In genomic region chr15:100279446-100279845, GRCh38 we compare ENCODE assay signal across 27 cellular contexts.
DNase-seq lines count a peak whose midpoint lies in the region; ATAC-seq, FAIRE-seq and TF ChIP-seq lines count a peak whose summit lies in the region.
"Had no signal": no experiment of that assay in that cellular context is flagged by ENCODE, and none has a peak within 500 bp of the region (broad histone marks: within the 10 kb centered on the region; RNA-seq: fewer than 3 reads in every experiment).

No MANE protein-coding gene starts in this region.

- WGBS in lung, 2 donors: 91 to 94% methylated on average over 7 of the region's 7 CpGs

- H3K4me3 Mint-ChIP-seq in activated CD8-positive, alpha-beta T cell treated with anti-CD3 and anti-CD28 coated beads, Interleukin-2, amount 10 ng/mL, durations not matched to agents 7 days and 5 days: no peak overlapping the region
- H3K4me3 Mint-ChIP-seq in activated CD8-positive, alpha-beta T cell treated with anti-CD3 and anti-CD28 coated beads for 36 hours: no peak overlapping the region
- H3K4me3 Mint-ChIP-seq in GM23338: no peak overlapping the region
- H3K4me3 Mint-ChIP-seq: CD8-positive, alpha-beta T cell; HFFc6 had no signal

- H3K27ac ChIP-seq in GM23338 (ENCODE audit: low read depth) (no peak overlapping the region), lung (ENCODE audit: low read depth in 1 of 2, low read length in 1 of 2) (no peak overlapping the region)
- H3K27ac ChIP-seq: 22Rv1; BLaER1 treated with 17β-estradiol and CSF1 and Interleukin-3, amounts not matched to agents 10 nM and 100 nM; HL-60; SJCRH30 had no signal

- TF ChIP-seq CTCF in activated CD8-positive, alpha-beta T cell treated with anti-CD3 and anti-CD28 coated beads for 36 hours (IDR thresholded peaks at IDR 0.05): no peak
- TF ChIP-seq CTCF in GM23338 (conservative IDR thresholded peaks at IDR 0.05; ENCODE audit: low read depth in 2 of 2) (no peak), bronchial epithelial cell (IDR thresholded peaks at IDR 0.05; ENCODE audit: insufficient read depth, low read length, severe bottlenecking) (no peak), lung (IDR thresholded peaks at IDR 0.05; ENCODE audit: control extremely low read depth, extremely low read depth) (no peak)

- H3K4me1 ChIP-seq in GM23338 (ENCODE audit: insufficient read depth) (no peaks in the 10 kb centered on the region), lung (ENCODE audit: control insufficient read depth in 2 of 2, insufficient read depth in 2 of 2, low read length in 2 of 2) (no peaks in the 10 kb centered on the region)
- H3K4me1 ChIP-seq: BLaER1 treated with 17β-estradiol and CSF1 and Interleukin-3, amounts not matched to agents 10 nM and 100 nM had no signal

- H2AFZ ChIP-seq in GM23338: no peak overlapping the region

- 0 out of 2 replicates have a peak, but pooled peaks cover 5% of the 10 kb centered on the region for H3K9me2 ChIP-seq in GM23338 (ENCODE audit: insufficient read depth)

- no peak for ATAC-seq in activated CD8-positive, alpha-beta T cell treated with anti-CD3 and anti-CD28 coated beads, Interleukin-2, amount 10 ng/mL, durations not matched to agents 7 days and 5 days
- no peak for ATAC-seq in activated CD8-positive, alpha-beta T cell treated with anti-CD3 and anti-CD28 coated beads for 36 hours
- ATAC-seq in GM23338: no peak
- ATAC-seq in lung (ENCODE audit: insufficient read depth, low FRiP score): no peak
- ATAC-seq: CD8-positive, alpha-beta T cell; Panc1 had no signal

- no peak overlapping the region for H3K4me2 ChIP-seq in GM23338
- H3K4me2 ChIP-seq: BLaER1 treated with 17β-estradiol and CSF1 and Interleukin-3, amounts not matched to agents 10 nM and 100 nM had no signal

- H3K36me3 Mint-ChIP-seq in activated CD8-positive, alpha-beta T cell treated with anti-CD3 and anti-CD28 coated beads, Interleukin-2, amount 10 ng/mL, durations not matched to agents 7 days and 5 days (ENCODE audit: low read depth): no peaks in the 10 kb centered on the region
- H3K36me3 Mint-ChIP-seq in activated CD8-positive, alpha-beta T cell treated with anti-CD3 and anti-CD28 coated beads for 36 hours (ENCODE audit: low read depth): peaks cover under 1% of the 10 kb centered on the region
- no peaks in the 10 kb centered on the region; the same call in 2 of the 3 replicates for H3K36me3 Mint-ChIP-seq in GM23338 (ENCODE audit: low read depth)

- intact Hi-C loops in activated CD8-positive, alpha-beta T cell treated with anti-CD3 and anti-CD28 coated beads for 36 hours (cut with micrococcal nuclease): no loop called here

- H3K9me3 Mint-ChIP-seq in activated CD8-positive, alpha-beta T cell treated with anti-CD3 and anti-CD28 coated beads, Interleukin-2, amount 10 ng/mL, durations not matched to agents 7 days and 5 days (ENCODE audit: insufficient read depth): no peaks in the 10 kb centered on the region
- no peaks in the 10 kb centered on the region for H3K9me3 Mint-ChIP-seq in activated CD8-positive, alpha-beta T cell treated with anti-CD3 and anti-CD28 coated beads for 36 hours
- no peaks in the 10 kb centered on the region; the same call in 1 of the 3 replicates for H3K9me3 Mint-ChIP-seq in GM23338

- CTCF ChIA-PET in activated CD8-positive, alpha-beta T cell treated with anti-CD3 and anti-CD28 coated beads, Interleukin-2, amount 10 ng/mL, durations not matched to agents 7 days and 5 days (lab: Charles Lee): no interaction called here
- CTCF ChIA-PET in activated CD8-positive, alpha-beta T cell treated with anti-CD3 and anti-CD28 coated beads for 36 hours (lab: Charles Lee): no interaction called here

- H3K79me2 ChIP-seq in GM23338 (replicated peaks; ENCODE audit: insufficient read depth): no peaks in the 10 kb centered on the region

- H3K4me3 ChIP-seq in GM23338 (no peak overlapping the region), bronchial epithelial cell (ENCODE audit: low read depth, low read length) (no peak overlapping the region), lung (no peak overlapping the region), H7 (ENCODE audit: insufficient read depth, low read depth, low read length) (no peak overlapping the region)
- H3K4me3 ChIP-seq: BLaER1 treated with 17β-estradiol and CSF1 and Interleukin-3, amounts not matched to agents 10 nM and 100 nM; SJCRH30 had no signal

- peaks cover 0 to 5% of the 10 kb centered on the region in 2 donors for H3K9me3 ChIP-seq in lung (ENCODE audit: control insufficient read depth in 2 of 2, insufficient read depth in 1 of 2, low read length in 1 of 2)
- H3K9me3 ChIP-seq: SJCRH30 had no signal

- H3K27ac Mint-ChIP-seq in activated CD8-positive, alpha-beta T cell treated with anti-CD3 and anti-CD28 coated beads, Interleukin-2, amount 10 ng/mL, durations not matched to agents 7 days and 5 days: no peak overlapping the region
- H3K27ac Mint-ChIP-seq in activated CD8-positive, alpha-beta T cell treated with anti-CD3 and anti-CD28 coated beads for 36 hours: no peak overlapping the region
- H3K27ac Mint-ChIP-seq in GM23338: 0 out of 2 replicates have a peak overlapping the region, but pooled peaks have one; percentile 72
- H3K27ac Mint-ChIP-seq: CD8-positive, alpha-beta T cell; HFFc6 had no signal

- H3K27me3 ChIP-seq in GM23338 (ENCODE audit: insufficient read depth): no peaks in the 10 kb centered on the region
- H3K27me3 ChIP-seq in bronchial epithelial cell (ENCODE audit: control insufficient read depth, insufficient read depth, low read length): no peaks in the 10 kb centered on the region
- H3K27me3 ChIP-seq in lung (ENCODE audit: control insufficient read depth, insufficient read depth): no peaks in the 10 kb centered on the region
- H3K27me3 ChIP-seq in H7 (ENCODE audit: control insufficient read depth, insufficient read depth, low read length): no peaks in the 10 kb centered on the region
- H3K27me3 ChIP-seq: BLaER1 treated with 17β-estradiol and CSF1 and Interleukin-3, amounts not matched to agents 10 nM and 100 nM; SJCRH30 had no signal

- POLR2A ChIA-PET in activated CD8-positive, alpha-beta T cell treated with anti-CD3 and anti-CD28 coated beads, Interleukin-2, amount 10 ng/mL, durations not matched to agents 7 days and 5 days (lab: Charles Lee): no interaction called here
- POLR2A ChIA-PET in activated CD8-positive, alpha-beta T cell treated with anti-CD3 and anti-CD28 coated beads for 36 hours (lab: Charles Lee): interaction anchor here (1.2 kb wide), 1 partner anchor 11 kb away, joined by 4 read pairs; no protein-coding TSS in a partner anchor

- H3K27me3 Mint-ChIP-seq in activated CD8-positive, alpha-beta T cell treated with anti-CD3 and anti-CD28 coated beads, Interleukin-2, amount 10 ng/mL, durations not matched to agents 7 days and 5 days (ENCODE audit: low read depth): no peaks in the 10 kb centered on the region
- no peaks in the 10 kb centered on the region for H3K27me3 Mint-ChIP-seq in activated CD8-positive, alpha-beta T cell treated with anti-CD3 and anti-CD28 coated beads for 36 hours
- H3K27me3 Mint-ChIP-seq in GM23338 (ENCODE audit: insufficient read depth, low read depth, poor library complexity): peaks cover 4% of the 10 kb centered on the region

- H3K4me1 Mint-ChIP-seq in activated CD8-positive, alpha-beta T cell treated with anti-CD3 and anti-CD28 coated beads, Interleukin-2, amount 10 ng/mL, durations not matched to agents 7 days and 5 days (ENCODE audit: low read depth): no peaks in the 10 kb centered on the region
- H3K4me1 Mint-ChIP-seq in activated CD8-positive, alpha-beta T cell treated with anti-CD3 and anti-CD28 coated beads for 36 hours (ENCODE audit: low read depth): no peaks in the 10 kb centered on the region
- no peaks in the 10 kb centered on the region; the same call in 2 of the 3 replicates for H3K4me1 Mint-ChIP-seq in GM23338

- peak; percentile 52 for FAIRE-seq in bronchial epithelial cell (lab: Jason Lieb, UNC)

- no peaks in the 10 kb centered on the region for H3F3A ChIP-seq in GM23338 (replicated peaks; ENCODE audit: low read depth)

- no peaks in the 10 kb centered on the region for H4K20me1 ChIP-seq in GM23338 (replicated peaks; ENCODE audit: insufficient read depth)
- H4K20me1 ChIP-seq: BLaER1 treated with 17β-estradiol and CSF1 and Interleukin-3, amounts not matched to agents 10 nM and 100 nM had no signal

- H3K36me3 ChIP-seq in GM23338 (ENCODE audit: insufficient read depth) (no peaks in the 10 kb centered on the region), bronchial epithelial cell (ENCODE audit: control insufficient read depth, insufficient read depth, low read length) (no peaks in the 10 kb centered on the region), lung (ENCODE audit: control insufficient read depth in 2 of 2, insufficient read depth in 2 of 2, low read length in 2 of 2) (no peaks in the 10 kb centered on the region), H7 (replicated peaks; ENCODE audit: control insufficient read depth, insufficient read depth, low read length) (no peaks in the 10 kb centered on the region)
- H3K36me3 ChIP-seq: BLaER1 treated with 17β-estradiol and CSF1 and Interleukin-3, amounts not matched to agents 10 nM and 100 nM; SJCRH30 had no signal

- peak; percentile 14 for DNase-seq in activated CD8-positive, alpha-beta T cell treated with anti-CD3 and anti-CD28 coated beads, Interleukin-2, amount 10 ng/mL, durations not matched to agents 7 days and 5 days
- DNase-seq in activated CD8-positive, alpha-beta T cell treated with anti-CD3 and anti-CD28 coated beads for 36 hours: no peak
- DNase-seq in GM23338 (ENCODE audit: low spot score): no peak
- no peak for DNase-seq in bronchial epithelial cell (ENCODE audit: low read depth)
- peak; percentile 27 for DNase-seq in lung (ENCODE audit: low spot score)
- DNase-seq in GM03348 (ENCODE audit: low spot score): no peak
- no peak for DNase-seq in H7
- no peak for DNase-seq in NCI-H748 treated with DMSO at 0.1 percent for 48 hours (lab: John Stamatoyannopoulos, UW)
- DNase-seq: ACHN; Calu3; CD8-positive, alpha-beta T cell; DMS153; GDM1; HFFc6; KG1; NCI-H1105; NCI-H146; NCI-H2029; NCI-H226; NCI-H510A treated with DMSO at 0.1 percent for 48 hours; NCI-H774; NK-92 treated with Interleukin-12 subunit alpha and Interleukin-12 subunit beta, amount 100 ng/mL, for 24 hours; SJCRH30 had no signal

TF ChIP-seq in GM23338, 12 proteins besides CTCF, POLR2A, EP300 and RAD21 (continues in another document):
- TF ChIP-seq CREB1 (CRISPR knock-in tag; IDR thresholded peaks at IDR 0.05; ENCODE audit: low read depth) (no peak), ZNF114 (CRISPR knock-in tag; IDR thresholded peaks at IDR 0.05) (no peak), POLR2AphosphoS5 (IDR thresholded peaks at IDR 0.05; ENCODE audit: low read depth) (no peak), ZNF331 (CRISPR knock-in tag; IDR thresholded peaks at IDR 0.05; ENCODE audit: low read depth) (no peak), NANOG (IDR thresholded peaks at IDR 0.05; ENCODE audit: borderline replicate concordance) (no peak), EZH2phosphoT487 (IDR thresholded peaks at IDR 0.05; ENCODE audit: unreplicated experiment) (no peak), JUNB (IDR thresholded peaks at IDR 0.05; ENCODE audit: unreplicated experiment) (no peak)

Comparison
In these comparisons a context has a peak if more than half of its experiments do, and no peak if none do; other contexts are left out.
1. DNase-seq: peak in activated CD8-positive, alpha-beta T cell treated with anti-CD3 and anti-CD28 coated beads, Interleukin-2, amount 10 ng/mL, durations not matched to agents 7 days and 5 days (single experiment) and lung (single experiment); none in activated CD8-positive, alpha-beta T cell treated with anti-CD3 and anti-CD28 coated beads for 36 hours (single experiment), GM23338 (single experiment), bronchial epithelial cell (single experiment), GM03348 (single experiment), H7 (single experiment) and NCI-H748 treated with DMSO at 0.1 percent for 48 hours (single experiment).